Comparison of ENCODE assay signal across 2 cellular contexts in the genomic region with DNA sequence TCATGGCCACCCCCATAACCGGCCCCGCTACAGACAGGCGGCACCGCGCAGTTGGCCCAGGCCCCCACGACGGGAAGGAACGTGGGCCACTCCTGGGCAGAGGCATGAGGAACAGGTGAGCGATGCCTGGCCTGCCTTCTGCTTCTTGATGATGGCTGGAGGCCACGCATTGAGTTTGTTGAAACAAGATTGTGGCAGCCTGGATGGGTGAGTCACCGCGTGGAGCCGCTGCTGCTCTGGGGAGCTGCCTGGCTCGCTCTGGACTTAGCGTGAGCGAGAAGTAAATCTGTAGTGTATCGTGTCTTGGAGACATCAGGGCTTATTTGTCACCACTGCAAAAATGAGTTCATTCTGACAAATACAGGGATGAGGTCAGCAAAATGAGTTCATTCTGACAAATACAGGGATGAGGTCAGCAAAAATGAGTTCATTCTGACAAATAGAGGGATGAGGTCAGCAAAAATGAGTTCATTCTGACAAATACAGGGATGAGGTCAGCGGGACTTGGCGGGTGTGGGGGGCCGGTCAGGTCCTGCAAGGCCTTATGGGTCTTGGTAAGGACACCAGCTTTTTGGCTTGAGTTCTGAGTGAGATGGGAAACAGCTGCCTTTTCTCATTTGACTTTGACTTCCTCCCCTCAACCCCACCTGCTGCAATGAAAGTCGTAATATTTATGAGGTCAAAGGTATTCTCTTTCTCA.
A peak's percentile ranks its signal among the peaks of the same experiment; 100 is the strongest.
TF ChIP-seq lines count a peak whose summit lies in the region.

No MANE protein-coding gene starts in this region.

TF ChIP-seq in HEK293, 187 proteins besides CTCF, POLR2A, EP300 and RAD21 (continued from another document and continues in another):
- TF ChIP-seq, protein P1, sequence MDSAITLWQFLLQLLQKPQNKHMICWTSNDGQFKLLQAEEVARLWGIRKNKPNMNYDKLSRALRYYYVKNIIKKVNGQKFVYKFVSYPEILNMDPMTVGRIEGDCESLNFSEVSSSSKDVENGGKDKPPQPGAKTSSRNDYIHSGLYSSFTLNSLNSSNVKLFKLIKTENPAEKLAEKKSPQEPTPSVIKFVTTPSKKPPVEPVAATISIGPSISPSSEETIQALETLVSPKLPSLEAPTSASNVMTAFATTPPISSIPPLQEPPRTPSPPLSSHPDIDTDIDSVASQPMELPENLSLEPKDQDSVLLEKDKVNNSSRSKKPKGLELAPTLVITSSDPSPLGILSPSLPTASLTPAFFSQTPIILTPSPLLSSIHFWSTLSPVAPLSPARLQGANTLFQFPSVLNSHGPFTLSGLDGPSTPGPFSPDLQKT (IDR thresholded peaks at IDR 0.05; ENCODE audit: borderline replicate concordance, low read depth, low read length) = no peak
- no peak for TF ChIP-seq ZNF792 (tag by site-specific recombination; IDR thresholded peaks at IDR 0.05)
- no peak for TF ChIP-seq ZNF311 (tag by site-specific recombination; IDR thresholded peaks at IDR 0.05; ENCODE audit: borderline replicate concordance)
- TF ChIP-seq GFI1B (tag by site-specific recombination; IDR thresholded peaks at IDR 0.05) = peak; percentile 69
- TF ChIP-seq SP2 (tag by site-specific recombination; IDR thresholded peaks at IDR 0.05) = peak; percentile 44
- TF ChIP-seq ZNF830 (tag by site-specific recombination; IDR thresholded peaks at IDR 0.05; ENCODE audit: low read depth) = no peak
- TF ChIP-seq RBAK (tag by site-specific recombination; IDR thresholded peaks at IDR 0.05) = peak; percentile 100
- no peak; the same call in 1 of the 2 replicates for TF ChIP-seq ZSCAN30 (tag by site-specific recombination; IDR thresholded peaks at IDR 0.05)
- peak; percentile 99 for TF ChIP-seq KLF8 (tag by site-specific recombination; IDR thresholded peaks at IDR 0.05)
- 0 out of 2 replicates have a peak, but pooled peaks have one; percentile 35 for TF ChIP-seq ZFHX2 (tag by site-specific recombination; conservative IDR thresholded peaks at IDR 0.05)
- TF ChIP-seq, protein P2, sequence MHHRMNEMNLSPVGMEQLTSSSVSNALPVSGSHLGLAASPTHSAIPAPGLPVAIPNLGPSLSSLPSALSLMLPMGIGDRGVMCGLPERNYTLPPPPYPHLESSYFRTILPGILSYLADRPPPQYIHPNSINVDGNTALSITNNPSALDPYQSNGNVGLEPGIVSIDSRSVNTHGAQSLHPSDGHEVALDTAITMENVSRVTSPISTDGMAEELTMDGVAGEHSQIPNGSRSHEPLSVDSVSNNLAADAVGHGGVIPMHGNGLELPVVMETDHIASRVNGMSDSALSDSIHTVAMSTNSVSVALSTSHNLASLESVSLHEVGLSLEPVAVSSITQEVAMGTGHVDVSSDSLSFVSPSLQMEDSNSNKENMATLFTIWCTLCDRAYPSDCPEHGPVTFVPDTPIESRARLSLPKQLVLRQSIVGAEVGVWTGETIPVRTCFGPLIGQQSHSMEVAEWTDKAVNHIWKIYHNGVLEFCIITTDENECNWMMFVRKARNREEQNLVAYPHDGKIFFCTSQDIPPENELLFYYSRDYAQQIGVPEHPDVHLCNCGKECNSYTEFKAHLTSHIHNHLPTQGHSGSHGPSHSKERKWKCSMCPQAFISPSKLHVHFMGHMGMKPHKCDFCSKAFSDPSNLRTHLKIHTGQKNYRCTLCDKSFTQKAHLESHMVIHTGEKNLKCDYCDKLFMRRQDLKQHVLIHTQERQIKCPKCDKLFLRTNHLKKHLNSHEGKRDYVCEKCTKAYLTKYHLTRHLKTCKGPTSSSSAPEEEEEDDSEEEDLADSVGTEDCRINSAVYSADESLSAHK (tag by site-specific recombination; IDR thresholded peaks at IDR 0.05) = peak; percentile 51; the same call in 1 of the 2 replicates
- TF ChIP-seq ZNF768 (tag by site-specific recombination; IDR thresholded peaks at IDR 0.05) = no peak
- no peak for TF ChIP-seq ZBTB48 (tag by site-specific recombination; IDR thresholded peaks at IDR 0.05)
- TF ChIP-seq ZNF843 (tag by site-specific recombination; IDR thresholded peaks at IDR 0.05) = peak; percentile 88
- no peak for TF ChIP-seq TCF7L2 (IDR thresholded peaks at IDR 0.05; ENCODE audit: borderline replicate concordance, low read depth, low read length)
- no peak; the same call in 1 of the 2 replicates for TF ChIP-seq ZNF248 (tag by site-specific recombination; IDR thresholded peaks at IDR 0.05)
- TF ChIP-seq, protein P3, sequence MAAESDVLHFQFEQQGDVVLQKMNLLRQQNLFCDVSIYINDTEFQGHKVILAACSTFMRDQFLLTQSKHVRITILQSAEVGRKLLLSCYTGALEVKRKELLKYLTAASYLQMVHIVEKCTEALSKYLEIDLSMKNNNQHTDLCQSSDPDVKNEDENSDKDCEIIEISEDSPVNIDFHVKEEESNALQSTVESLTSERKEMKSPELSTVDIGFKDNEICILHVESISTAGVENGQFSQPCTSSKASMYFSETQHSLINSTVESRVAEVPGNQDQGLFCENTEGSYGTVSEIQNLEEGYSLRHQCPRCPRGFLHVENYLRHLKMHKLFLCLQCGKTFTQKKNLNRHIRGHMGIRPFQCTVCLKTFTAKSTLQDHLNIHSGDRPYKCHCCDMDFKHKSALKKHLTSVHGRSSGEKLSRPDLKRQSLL (tag by site-specific recombination; IDR thresholded peaks at IDR 0.05) = 0 out of 2 replicates have a peak, but pooled peaks have one; percentile 63
- TF ChIP-seq, protein P4, sequence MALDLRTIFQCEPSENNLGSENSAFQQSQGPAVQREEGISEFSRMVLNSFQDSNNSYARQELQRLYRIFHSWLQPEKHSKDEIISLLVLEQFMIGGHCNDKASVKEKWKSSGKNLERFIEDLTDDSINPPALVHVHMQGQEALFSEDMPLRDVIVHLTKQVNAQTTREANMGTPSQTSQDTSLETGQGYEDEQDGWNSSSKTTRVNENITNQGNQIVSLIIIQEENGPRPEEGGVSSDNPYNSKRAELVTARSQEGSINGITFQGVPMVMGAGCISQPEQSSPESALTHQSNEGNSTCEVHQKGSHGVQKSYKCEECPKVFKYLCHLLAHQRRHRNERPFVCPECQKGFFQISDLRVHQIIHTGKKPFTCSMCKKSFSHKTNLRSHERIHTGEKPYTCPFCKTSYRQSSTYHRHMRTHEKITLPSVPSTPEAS (tag by site-specific recombination; IDR thresholded peaks at IDR 0.05) = peak; percentile 79
- TF ChIP-seq, protein P5, sequence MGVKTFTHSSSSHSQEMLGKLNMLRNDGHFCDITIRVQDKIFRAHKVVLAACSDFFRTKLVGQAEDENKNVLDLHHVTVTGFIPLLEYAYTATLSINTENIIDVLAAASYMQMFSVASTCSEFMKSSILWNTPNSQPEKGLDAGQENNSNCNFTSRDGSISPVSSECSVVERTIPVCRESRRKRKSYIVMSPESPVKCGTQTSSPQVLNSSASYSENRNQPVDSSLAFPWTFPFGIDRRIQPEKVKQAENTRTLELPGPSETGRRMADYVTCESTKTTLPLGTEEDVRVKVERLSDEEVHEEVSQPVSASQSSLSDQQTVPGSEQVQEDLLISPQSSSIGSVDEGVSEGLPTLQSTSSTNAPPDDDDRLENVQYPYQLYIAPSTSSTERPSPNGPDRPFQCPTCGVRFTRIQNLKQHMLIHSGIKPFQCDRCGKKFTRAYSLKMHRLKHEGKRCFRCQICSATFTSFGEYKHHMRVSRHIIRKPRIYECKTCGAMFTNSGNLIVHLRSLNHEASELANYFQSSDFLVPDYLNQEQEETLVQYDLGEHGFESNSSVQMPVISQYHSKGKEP (tag by site-specific recombination; IDR thresholded peaks at IDR 0.05) = no peak
- 0 out of 2 replicates have a peak, but pooled peaks have one; percentile 4 for TF ChIP-seq ZNF560 (tag by site-specific recombination; IDR thresholded peaks at IDR 0.05; ENCODE audit: borderline replicate concordance)

TF ChIP-seq in HepG2, 621 proteins besides CTCF, POLR2A, EP300 and RAD21 (continued from another document and continues in another):
- TF ChIP-seq, protein P6, sequence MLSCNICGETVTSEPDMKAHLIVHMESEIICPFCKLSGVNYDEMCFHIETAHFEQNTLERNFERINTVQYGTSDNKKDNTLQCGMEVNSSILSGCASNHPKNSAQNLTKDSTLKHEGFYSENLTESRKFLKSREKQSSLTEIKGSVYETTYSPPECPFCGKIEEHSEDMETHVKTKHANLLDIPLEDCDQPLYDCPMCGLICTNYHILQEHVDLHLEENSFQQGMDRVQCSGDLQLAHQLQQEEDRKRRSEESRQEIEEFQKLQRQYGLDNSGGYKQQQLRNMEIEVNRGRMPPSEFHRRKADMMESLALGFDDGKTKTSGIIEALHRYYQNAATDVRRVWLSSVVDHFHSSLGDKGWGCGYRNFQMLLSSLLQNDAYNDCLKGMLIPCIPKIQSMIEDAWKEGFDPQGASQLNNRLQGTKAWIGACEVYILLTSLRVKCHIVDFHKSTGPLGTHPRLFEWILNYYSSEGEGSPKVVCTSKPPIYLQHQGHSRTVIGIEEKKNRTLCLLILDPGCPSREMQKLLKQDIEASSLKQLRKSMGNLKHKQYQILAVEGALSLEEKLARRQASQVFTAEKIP (CRISPR knock-in tag; IDR thresholded peaks at IDR 0.05; ENCODE audit: borderline replicate concordance) = no peak
- TF ChIP-seq, protein P7, sequence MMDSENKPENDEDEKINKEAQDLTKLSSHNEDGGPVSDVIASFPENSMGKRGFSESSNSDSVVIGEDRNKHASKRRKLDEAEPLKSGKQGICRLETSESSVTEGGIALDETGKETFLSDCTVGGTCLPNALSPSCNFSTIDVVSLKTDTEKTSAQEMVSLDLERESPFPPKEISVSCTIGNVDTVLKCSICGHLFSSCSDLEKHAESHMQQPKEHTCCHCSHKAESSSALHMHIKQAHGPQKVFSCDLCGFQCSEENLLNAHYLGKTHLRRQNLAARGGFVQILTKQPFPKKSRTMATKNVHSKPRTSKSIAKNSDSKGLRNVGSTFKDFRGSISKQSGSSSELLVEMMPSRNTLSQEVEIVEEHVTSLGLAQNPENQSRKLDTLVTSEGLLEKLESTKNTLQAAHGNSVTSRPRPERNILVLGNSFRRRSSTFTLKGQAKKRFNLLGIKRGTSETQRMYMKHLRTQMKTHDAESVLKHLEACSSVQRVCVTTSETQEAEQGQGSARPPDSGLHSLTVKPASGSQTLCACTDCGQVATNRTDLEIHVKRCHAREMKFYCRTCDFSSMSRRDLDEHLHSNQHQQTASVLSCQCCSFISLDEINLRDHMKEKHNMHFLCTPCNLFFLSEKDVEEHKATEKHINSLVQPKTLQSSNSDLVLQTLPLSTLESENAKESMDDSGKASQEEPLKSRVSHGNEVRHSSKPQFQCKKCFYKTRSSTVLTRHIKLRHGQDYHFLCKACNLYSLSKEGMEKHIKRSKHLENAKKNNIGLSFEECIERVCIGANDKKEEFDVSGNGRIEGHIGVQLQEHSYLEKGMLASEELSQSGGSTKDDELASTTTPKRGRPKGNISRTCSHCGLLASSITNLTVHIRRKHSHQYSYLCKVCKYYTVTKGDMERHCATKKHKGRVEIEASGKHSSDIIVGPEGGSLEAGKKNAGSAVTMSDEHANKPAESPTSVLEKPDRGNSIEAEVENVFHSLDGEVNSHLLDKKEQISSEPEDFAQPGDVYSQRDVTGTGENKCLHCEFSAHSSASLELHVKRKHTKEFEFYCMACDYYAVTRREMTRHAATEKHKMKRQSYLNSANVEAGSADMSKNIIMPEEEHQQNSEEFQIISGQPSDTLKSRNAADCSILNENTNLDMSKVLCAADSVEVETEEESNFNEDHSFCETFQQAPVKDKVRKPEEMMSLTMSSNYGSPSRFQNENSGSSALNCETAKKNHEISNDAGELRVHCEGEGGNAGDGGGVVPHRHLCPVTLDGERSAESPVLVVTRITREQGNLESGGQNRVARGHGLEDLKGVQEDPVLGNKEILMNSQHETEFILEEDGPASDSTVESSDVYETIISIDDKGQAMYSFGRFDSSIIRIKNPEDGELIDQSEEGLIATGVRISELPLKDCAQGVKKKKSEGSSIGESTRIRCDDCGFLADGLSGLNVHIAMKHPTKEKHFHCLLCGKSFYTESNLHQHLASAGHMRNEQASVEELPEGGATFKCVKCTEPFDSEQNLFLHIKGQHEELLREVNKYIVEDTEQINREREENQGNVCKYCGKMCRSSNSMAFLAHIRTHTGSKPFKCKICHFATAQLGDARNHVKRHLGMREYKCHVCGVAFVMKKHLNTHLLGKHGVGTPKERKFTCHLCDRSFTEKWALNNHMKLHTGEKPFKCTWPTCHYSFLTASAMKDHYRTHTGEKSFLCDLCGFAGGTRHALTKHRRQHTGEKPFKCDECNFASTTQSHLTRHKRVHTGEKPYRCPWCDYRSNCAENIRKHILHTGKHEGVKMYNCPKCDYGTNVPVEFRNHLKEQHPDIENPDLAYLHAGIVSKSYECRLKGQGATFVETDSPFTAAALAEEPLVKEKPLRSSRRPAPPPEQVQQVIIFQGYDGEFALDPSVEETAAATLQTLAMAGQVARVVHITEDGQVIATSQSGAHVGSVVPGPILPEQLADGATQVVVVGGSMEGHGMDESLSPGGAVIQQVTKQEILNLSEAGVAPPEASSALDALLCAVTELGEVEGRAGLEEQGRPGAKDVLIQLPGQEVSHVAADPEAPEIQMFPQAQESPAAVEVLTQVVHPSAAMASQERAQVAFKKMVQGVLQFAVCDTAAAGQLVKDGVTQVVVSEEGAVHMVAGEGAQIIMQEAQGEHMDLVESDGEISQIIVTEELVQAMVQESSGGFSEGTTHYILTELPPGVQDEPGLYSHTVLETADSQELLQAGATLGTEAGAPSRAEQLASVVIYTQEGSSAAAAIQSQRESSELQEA (CRISPR knock-in tag; IDR thresholded peaks at IDR 0.05; ENCODE audit: not compliant biosample characterization) = no peak
- TF ChIP-seq, protein P8, sequence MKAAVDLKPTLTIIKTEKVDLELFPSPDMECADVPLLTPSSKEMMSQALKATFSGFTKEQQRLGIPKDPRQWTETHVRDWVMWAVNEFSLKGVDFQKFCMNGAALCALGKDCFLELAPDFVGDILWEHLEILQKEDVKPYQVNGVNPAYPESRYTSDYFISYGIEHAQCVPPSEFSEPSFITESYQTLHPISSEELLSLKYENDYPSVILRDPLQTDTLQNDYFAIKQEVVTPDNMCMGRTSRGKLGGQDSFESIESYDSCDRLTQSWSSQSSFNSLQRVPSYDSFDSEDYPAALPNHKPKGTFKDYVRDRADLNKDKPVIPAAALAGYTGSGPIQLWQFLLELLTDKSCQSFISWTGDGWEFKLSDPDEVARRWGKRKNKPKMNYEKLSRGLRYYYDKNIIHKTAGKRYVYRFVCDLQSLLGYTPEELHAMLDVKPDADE (CRISPR knock-in tag; IDR thresholded peaks at IDR 0.05) = no peak
- TF ChIP-seq SMYD3 (CRISPR knock-in tag; IDR thresholded peaks at IDR 0.05) = no peak
- TF ChIP-seq EHMT2 (IDR thresholded peaks at IDR 0.05; ENCODE audit: borderline replicate concordance, low read depth, low read length) = no peak
- no peak for TF ChIP-seq ZNF33A (CRISPR knock-in tag; IDR thresholded peaks at IDR 0.05; ENCODE audit: borderline replicate concordance)
- TF ChIP-seq ZNF256 (CRISPR knock-in tag; conservative IDR thresholded peaks at IDR 0.05) = no peak
- TF ChIP-seq, protein P9, sequence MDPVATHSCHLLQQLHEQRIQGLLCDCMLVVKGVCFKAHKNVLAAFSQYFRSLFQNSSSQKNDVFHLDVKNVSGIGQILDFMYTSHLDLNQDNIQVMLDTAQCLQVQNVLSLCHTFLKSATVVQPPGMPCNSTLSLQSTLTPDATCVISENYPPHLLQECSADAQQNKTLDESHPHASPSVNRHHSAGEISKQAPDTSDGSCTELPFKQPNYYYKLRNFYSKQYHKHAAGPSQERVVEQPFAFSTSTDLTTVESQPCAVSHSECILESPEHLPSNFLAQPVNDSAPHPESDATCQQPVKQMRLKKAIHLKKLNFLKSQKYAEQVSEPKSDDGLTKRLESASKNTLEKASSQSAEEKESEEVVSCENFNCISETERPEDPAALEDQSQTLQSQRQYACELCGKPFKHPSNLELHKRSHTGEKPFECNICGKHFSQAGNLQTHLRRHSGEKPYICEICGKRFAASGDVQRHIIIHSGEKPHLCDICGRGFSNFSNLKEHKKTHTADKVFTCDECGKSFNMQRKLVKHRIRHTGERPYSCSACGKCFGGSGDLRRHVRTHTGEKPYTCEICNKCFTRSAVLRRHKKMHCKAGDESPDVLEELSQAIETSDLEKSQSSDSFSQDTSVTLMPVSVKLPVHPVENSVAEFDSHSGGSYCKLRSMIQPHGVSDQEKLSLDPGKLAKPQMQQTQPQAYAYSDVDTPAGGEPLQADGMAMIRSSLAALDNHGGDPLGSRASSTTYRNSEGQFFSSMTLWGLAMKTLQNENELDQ (CRISPR knock-in tag; IDR thresholded peaks at IDR 0.05; ENCODE audit: borderline replicate concordance) = no peak
- no peak for TF ChIP-seq ZNF878 (CRISPR knock-in tag; IDR thresholded peaks at IDR 0.05)
